Comparison of ENCODE assay signal across 1 cellular context in genomic region chr3:188061133-188061532, GRCh38.
TF ChIP-seq lines count a peak whose summit lies in the region.

No MANE protein-coding gene starts in this region.

TF ChIP-seq in WTC11, 78 proteins besides CTCF, POLR2A, EP300 and RAD21 (continued from another document):
- no peak for TF ChIP-seq AR (CRISPR knock-in tag; IDR thresholded peaks at IDR 0.05)
- TF ChIP-seq, protein P1, sequence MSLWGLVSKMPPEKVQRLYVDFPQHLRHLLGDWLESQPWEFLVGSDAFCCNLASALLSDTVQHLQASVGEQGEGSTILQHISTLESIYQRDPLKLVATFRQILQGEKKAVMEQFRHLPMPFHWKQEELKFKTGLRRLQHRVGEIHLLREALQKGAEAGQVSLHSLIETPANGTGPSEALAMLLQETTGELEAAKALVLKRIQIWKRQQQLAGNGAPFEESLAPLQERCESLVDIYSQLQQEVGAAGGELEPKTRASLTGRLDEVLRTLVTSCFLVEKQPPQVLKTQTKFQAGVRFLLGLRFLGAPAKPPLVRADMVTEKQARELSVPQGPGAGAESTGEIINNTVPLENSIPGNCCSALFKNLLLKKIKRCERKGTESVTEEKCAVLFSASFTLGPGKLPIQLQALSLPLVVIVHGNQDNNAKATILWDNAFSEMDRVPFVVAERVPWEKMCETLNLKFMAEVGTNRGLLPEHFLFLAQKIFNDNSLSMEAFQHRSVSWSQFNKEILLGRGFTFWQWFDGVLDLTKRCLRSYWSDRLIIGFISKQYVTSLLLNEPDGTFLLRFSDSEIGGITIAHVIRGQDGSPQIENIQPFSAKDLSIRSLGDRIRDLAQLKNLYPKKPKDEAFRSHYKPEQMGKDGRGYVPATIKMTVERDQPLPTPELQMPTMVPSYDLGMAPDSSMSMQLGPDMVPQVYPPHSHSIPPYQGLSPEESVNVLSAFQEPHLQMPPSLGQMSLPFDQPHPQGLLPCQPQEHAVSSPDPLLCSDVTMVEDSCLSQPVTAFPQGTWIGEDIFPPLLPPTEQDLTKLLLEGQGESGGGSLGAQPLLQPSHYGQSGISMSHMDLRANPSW (CRISPR knock-in tag; conservative IDR thresholded peaks at IDR 0.05; ENCODE audit: low read depth): no peak
- no peak for TF ChIP-seq RELA (CRISPR knock-in tag; IDR thresholded peaks at IDR 0.05; ENCODE audit: borderline replicate concordance)
- no peak for TF ChIP-seq ARID4B (CRISPR knock-in tag; IDR thresholded peaks at IDR 0.05; ENCODE audit: borderline replicate concordance)
- no peak for TF ChIP-seq AFF4 (CRISPR knock-in tag; IDR thresholded peaks at IDR 0.05; ENCODE audit: borderline replicate concordance)
- TF ChIP-seq ZNF396 (CRISPR knock-in tag; IDR thresholded peaks at IDR 0.05; ENCODE audit: borderline replicate concordance): no peak
TF ChIP-seq in WTC11: peak in this region for 0.
